1 cellular context compared by ENCODE assay signal in the genomic region with DNA sequence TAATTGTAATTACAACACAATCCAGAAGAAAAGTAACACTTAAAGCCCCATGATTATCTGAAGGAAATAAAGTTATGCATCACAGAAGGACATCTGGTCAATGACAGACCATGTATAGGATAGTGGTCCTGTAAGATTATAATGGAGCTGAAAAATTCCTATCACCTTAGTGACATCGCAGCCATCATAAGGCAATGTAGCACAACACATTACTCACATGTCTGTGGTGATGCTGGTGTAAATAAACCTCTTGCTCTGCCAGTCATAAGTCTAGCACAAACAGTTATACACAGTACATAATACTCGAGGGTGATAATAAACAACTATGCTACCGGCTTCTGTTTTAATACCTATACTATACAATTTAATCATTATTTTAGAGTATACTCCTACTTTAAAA.
TF ChIP-seq lines count a peak whose summit lies in the region.

No MANE protein-coding gene starts in this region.

TF ChIP-seq in H1, 55 proteins besides CTCF, POLR2A, EP300 and RAD21:
- TF ChIP-seq KDM4A (IDR thresholded peaks at IDR 0.05; ENCODE audit: low read depth, low read length, severe bottlenecking), result no peak
- TF ChIP-seq SIRT6 (IDR thresholded peaks at IDR 0.05; ENCODE audit: low read length), result no peak
- TF ChIP-seq SAP30 (IDR thresholded peaks at IDR 0.05; ENCODE audit: insufficient read depth, insufficient replicate concordance, low read length), result no peak
- TF ChIP-seq, protein P1, sequence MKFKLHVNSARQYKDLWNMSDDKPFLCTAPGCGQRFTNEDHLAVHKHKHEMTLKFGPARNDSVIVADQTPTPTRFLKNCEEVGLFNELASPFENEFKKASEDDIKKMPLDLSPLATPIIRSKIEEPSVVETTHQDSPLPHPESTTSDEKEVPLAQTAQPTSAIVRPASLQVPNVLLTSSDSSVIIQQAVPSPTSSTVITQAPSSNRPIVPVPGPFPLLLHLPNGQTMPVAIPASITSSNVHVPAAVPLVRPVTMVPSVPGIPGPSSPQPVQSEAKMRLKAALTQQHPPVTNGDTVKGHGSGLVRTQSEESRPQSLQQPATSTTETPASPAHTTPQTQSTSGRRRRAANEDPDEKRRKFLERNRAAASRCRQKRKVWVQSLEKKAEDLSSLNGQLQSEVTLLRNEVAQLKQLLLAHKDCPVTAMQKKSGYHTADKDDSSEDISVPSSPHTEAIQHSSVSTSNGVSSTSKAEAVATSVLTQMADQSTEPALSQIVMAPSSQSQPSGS (IDR thresholded peaks at IDR 0.05; ENCODE audit: low read length), result no peak
- no peak for TF ChIP-seq BRCA1 (IDR thresholded peaks at IDR 0.05; ENCODE audit: low read depth, low read length)
- no peak for TF ChIP-seq SP2 (IDR thresholded peaks at IDR 0.05; ENCODE audit: low read length)
- no peak for TF ChIP-seq YY1 (IDR thresholded peaks at IDR 0.05; ENCODE audit: low read depth, low read length)
- TF ChIP-seq BACH1 (IDR thresholded peaks at IDR 0.05; ENCODE audit: low read length), result no peak
- no peak for TF ChIP-seq FOSL1 (IDR thresholded peaks at IDR 0.05; ENCODE audit: insufficient read depth, low read depth, low read length)
- no peak for TF ChIP-seq KDM1A (IDR thresholded peaks at IDR 0.05; ENCODE audit: borderline replicate concordance, low read length)
- no peak for TF ChIP-seq RXRA (IDR thresholded peaks at IDR 0.05; ENCODE audit: insufficient read depth, low read depth, low read length)
- no peak for TF ChIP-seq HDAC6 (IDR thresholded peaks at IDR 0.05; ENCODE audit: low read depth, low read length)
- TF ChIP-seq SIN3A (conservative IDR thresholded peaks at IDR 0.05 in 1 of 2, IDR thresholded peaks at IDR 0.05 in 1 of 2; ENCODE audit: low read depth in 1 of 2, low read length in 2 of 2), result no peak
- TF ChIP-seq, protein P2, sequence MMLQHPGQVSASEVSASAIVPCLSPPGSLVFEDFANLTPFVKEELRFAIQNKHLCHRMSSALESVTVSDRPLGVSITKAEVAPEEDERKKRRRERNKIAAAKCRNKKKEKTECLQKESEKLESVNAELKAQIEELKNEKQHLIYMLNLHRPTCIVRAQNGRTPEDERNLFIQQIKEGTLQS (IDR thresholded peaks at IDR 0.05; ENCODE audit: insufficient read depth, low read depth, low read length), result no peak
- TF ChIP-seq SUZ12 (IDR thresholded peaks at IDR 0.05; ENCODE audit: low read length), result no peak
- TF ChIP-seq JUN (IDR thresholded peaks at IDR 0.05; ENCODE audit: low read depth, low read length), result no peak
